9 cellular contexts compared by ENCODE assay signal in the genomic region with DNA sequence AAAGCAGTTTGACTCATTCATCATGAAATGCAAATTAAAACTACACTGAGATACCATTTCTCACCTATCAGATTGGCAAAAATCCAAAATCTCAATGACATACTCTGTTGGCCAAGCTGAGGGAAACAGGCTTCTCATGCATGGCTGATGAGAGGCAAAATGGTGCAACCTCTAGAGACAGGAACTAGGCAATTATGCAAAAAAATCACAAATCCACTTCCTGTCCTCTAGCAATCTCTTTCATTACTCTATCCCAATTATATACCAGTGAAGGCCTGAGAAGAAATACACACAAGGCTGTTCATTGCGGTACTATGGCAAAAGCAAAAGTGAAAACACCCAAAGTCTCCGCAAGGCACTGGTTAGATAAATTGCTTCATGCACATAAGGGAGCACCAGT. TPM values are rescaled to one million over a fixed set of nuclear protein-coding genes. Genes with fewer than 3 reads are reported as not detected.
A peak's percentile ranks its signal among the peaks of the same experiment; 100 is the strongest.
DNase-seq lines count a peak whose midpoint lies in the region; ATAC-seq and TF ChIP-seq lines count a peak whose summit lies in the region.
"Had no signal": no experiment of that assay in that cellular context is flagged by ENCODE, and none has a peak within 500 bp of the region (broad histone marks: within the 10 kb centered on the region; RNA-seq: fewer than 3 reads in every experiment).

No MANE protein-coding gene starts in this region.

- H3K36me3 Mint-ChIP-seq in endothelial cell (ENCODE audit: low read depth, unreplicated experiment), result no peaks in the 10 kb centered on the region
- H3K36me3 Mint-ChIP-seq in CD4-positive, alpha-beta T cell (ENCODE audit: low read depth), result no peaks in the 10 kb centered on the region

- H3K27ac ChIP-seq in OCI-LY3 (ENCODE audit: low read length) (0 out of 2 replicates have a peak overlapping the region, but pooled peaks have one; percentile 20), brain microvascular endothelial cell (no peak overlapping the region), upper lobe of left lung (no peak overlapping the region)
- H3K27ac ChIP-seq in CD4-positive, alpha-beta T cell (ENCODE audit: low read depth, low read length), result no peak overlapping the region

- H3K9me3 ChIP-seq in OCI-LY3 (ENCODE audit: insufficient read depth, low read length) (no peaks in the 10 kb centered on the region), upper lobe of left lung (no peaks in the 10 kb centered on the region)
- H3K9me3 ChIP-seq in CD4-positive, alpha-beta T cell (ENCODE audit: control insufficient read depth, low read length), result no peaks in the 10 kb centered on the region

- CTCF ChIA-PET in CD4-positive, alpha-beta T cell (lab: Charles Lee), result no interaction called here

- no peak overlapping the region for H3K27ac Mint-ChIP-seq in endothelial cell (ENCODE audit: unreplicated experiment)
- no peak overlapping the region for H3K27ac Mint-ChIP-seq in CD4-positive, alpha-beta T cell
- H3K27ac Mint-ChIP-seq: effector memory CD8-positive, alpha-beta T cell had no signal

- peak; percentile 62 for DNase-seq in GM13977 (ENCODE audit: low spot score)
- DNase-seq in endothelial cell (ENCODE audit: low spot score), result no peak
- no peak for DNase-seq in brain microvascular endothelial cell
- no peak for DNase-seq in CD4-positive, alpha-beta T cell
- DNase-seq in upper lobe of left lung, result no peak
- DNase-seq: effector memory CD8-positive, alpha-beta T cell had no signal

- POLR2A ChIA-PET in CD4-positive, alpha-beta T cell (lab: Charles Lee), result no interaction called here

- no peak overlapping the region for H3K4me3 Mint-ChIP-seq in endothelial cell (ENCODE audit: unreplicated experiment)
- no peak overlapping the region for H3K4me3 Mint-ChIP-seq in CD4-positive, alpha-beta T cell
- H3K4me3 Mint-ChIP-seq: effector memory CD8-positive, alpha-beta T cell had no signal

- H3K27me3 ChIP-seq in OCI-LY3 (ENCODE audit: low read depth, low read length), result no peaks in the 10 kb centered on the region
- no peaks in the 10 kb centered on the region for H3K27me3 ChIP-seq in brain microvascular endothelial cell (replicated peaks)
- H3K27me3 ChIP-seq in CD4-positive, alpha-beta T cell (ENCODE audit: control insufficient read depth, insufficient read depth, low read length), result no peaks in the 10 kb centered on the region
- H3K27me3 ChIP-seq in upper lobe of left lung, result no peaks in the 10 kb centered on the region

- ATAC-seq in GM21423 (IDR thresholded peaks at IDR 0.05; ENCODE audit: unreplicated experiment), result peak; percentile 95
- peak; percentile 92 for ATAC-seq in HG03378 (IDR thresholded peaks at IDR 0.05; ENCODE audit: unreplicated experiment)
- no peak for ATAC-seq in CD4-positive, alpha-beta T cell (ENCODE audit: poor library complexity)
- ATAC-seq in upper lobe of left lung (ENCODE audit: low FRiP score in 2 of 2), result no peak
- ATAC-seq: effector memory CD8-positive, alpha-beta T cell had no signal

- H3K79me2 ChIP-seq in OCI-LY3 (ENCODE audit: low read length), result no peaks in the 10 kb centered on the region

- intact Hi-C loops in CD4-positive, alpha-beta T cell (cut with DNase I, micrococcal nuclease), result no loop called here

- peaks cover 16% of the 10 kb centered on the region for H3K4me1 ChIP-seq in OCI-LY3 (ENCODE audit: low read length)
- no peaks in the 10 kb centered on the region for H3K4me1 ChIP-seq in upper lobe of left lung

- H2AFZ ChIP-seq in OCI-LY3 (ENCODE audit: low read depth, low read length), result no peak overlapping the region

- peaks cover 23% of the 10 kb centered on the region; the same call in 1 of the 2 replicates for H4K20me1 ChIP-seq in OCI-LY3 (ENCODE audit: insufficient read depth, low read length)

- no peaks in the 10 kb centered on the region for H3K4me1 Mint-ChIP-seq in endothelial cell (ENCODE audit: unreplicated experiment)
- no peaks in the 10 kb centered on the region for H3K4me1 Mint-ChIP-seq in CD4-positive, alpha-beta T cell (ENCODE audit: low read depth)

- in situ Hi-C loops in GM13977 (cut with MboI; ENCODE audit: low pct_unique_long_range_greater_than_20kb, low sequenced_read_pairs, unreplicated experiment), result no loop called here
- in situ Hi-C loops in brain microvascular endothelial cell (cut with HindIII; ENCODE audit: low pct_ligation_motif_present, low sequenced_read_pairs), result no loop called here

- TF ChIP-seq POLR2A in upper lobe of left lung (IDR thresholded peaks at IDR 0.05), result no peak

- WGBS in upper lobe of left lung, 2 donors, result 98 to 100% methylated on average over 2 of the region's 2 CpGs

- H3K36me3 ChIP-seq in OCI-LY3 (replicated peaks; ENCODE audit: low read depth, low read length) (peaks cover 13% of the 10 kb centered on the region), brain microvascular endothelial cell (replicated peaks) (no peaks in the 10 kb centered on the region), upper lobe of left lung (no peaks in the 10 kb centered on the region)

- no peak for TF ChIP-seq EP300 in upper lobe of left lung (IDR thresholded peaks at IDR 0.05)

- H3K9ac ChIP-seq in OCI-LY3 (ENCODE audit: low read length), result no peak overlapping the region

- H3K27me3 Mint-ChIP-seq in endothelial cell (ENCODE audit: unreplicated experiment), result no peaks in the 10 kb centered on the region
- no peaks in the 10 kb centered on the region for H3K27me3 Mint-ChIP-seq in CD4-positive, alpha-beta T cell
- H3K27me3 Mint-ChIP-seq: effector memory CD8-positive, alpha-beta T cell had no signal

- H3K4me2 ChIP-seq in OCI-LY3 (ENCODE audit: low read length), result peak overlapping the region; percentile 54

- H3K4me3 ChIP-seq in OCI-LY3 (ENCODE audit: low read length), result no peak overlapping the region; the same call in 1 of the 2 replicates
- no peak overlapping the region for H3K4me3 ChIP-seq in brain microvascular endothelial cell (ENCODE audit: low read depth, low read length)
- no peak overlapping the region for H3K4me3 ChIP-seq in upper lobe of left lung

- no peaks in the 10 kb centered on the region for H3K9me3 Mint-ChIP-seq in endothelial cell (ENCODE audit: unreplicated experiment)
- no peaks in the 10 kb centered on the region for H3K9me3 Mint-ChIP-seq in CD4-positive, alpha-beta T cell
- H3K9me3 Mint-ChIP-seq: effector memory CD8-positive, alpha-beta T cell had no signal

- no peak for TF ChIP-seq CTCF in GM13977 (IDR thresholded peaks at IDR 0.05; ENCODE audit: extremely low read depth, insufficient read depth, missing control alignments)
- no peak for TF ChIP-seq CTCF in OCI-LY3 (IDR thresholded peaks at IDR 0.05; ENCODE audit: low read depth, low read length)
- no peak for TF ChIP-seq CTCF in endothelial cell (IDR thresholded peaks at IDR 0.05; ENCODE audit: unreplicated experiment)
- no peak for TF ChIP-seq CTCF in brain microvascular endothelial cell (IDR thresholded peaks at IDR 0.05; ENCODE audit: low read depth, low read length, missing control alignments)
- TF ChIP-seq CTCF in CD4-positive, alpha-beta T cell (IDR thresholded peaks at IDR 0.05), result no peak
- TF ChIP-seq CTCF in upper lobe of left lung (IDR thresholded peaks at IDR 0.05), result no peak

RNA-seq across cellular contexts. Expression of gene PTPRN2, which starts 25.9 kb away (rescaled TPM):
- total RNA-seq in endothelial cell (ENCODE audit: unreplicated experiment) (0.18 TPM), upper lobe of left lung (1 to 10 TPM; 3.3 to 7.9 (median 5.2) TPM)
- under 1 TPM; 0.34 to 0.44 TPM for total RNA-seq in CD4-positive, alpha-beta T cell

Comparison
In these comparisons a context has a peak if more than half of its experiments do, and no peak if none do; other contexts are left out.
1. ATAC-seq: peak in GM21423 (single experiment) and HG03378 (single experiment); none in CD4-positive, alpha-beta T cell (single experiment) and upper lobe of left lung (0 of 2).